In the genomic region with DNA sequence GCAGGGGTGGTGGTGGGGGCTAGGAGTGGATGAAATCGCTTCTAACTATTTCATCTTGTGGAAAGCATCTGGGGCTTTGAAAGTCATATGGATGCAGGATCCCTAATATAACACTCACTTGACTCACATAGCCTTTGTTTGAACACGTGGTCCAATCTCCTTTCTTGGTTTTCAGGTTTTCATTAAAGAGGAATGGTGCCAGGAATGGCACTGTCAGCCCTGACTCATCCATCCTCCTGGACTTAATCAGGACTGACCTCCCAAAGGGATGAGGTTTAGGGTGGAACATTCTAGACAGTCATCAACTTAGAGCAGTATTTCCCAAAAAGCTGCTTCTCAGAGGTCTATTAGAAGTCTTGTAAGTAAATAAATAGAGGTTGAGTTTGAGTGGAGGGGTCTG, we compare ENCODE assay signal across 1 cellular context.
TF ChIP-seq lines count a peak whose summit lies in the region.

No MANE protein-coding gene starts in this region.

TF ChIP-seq in SK-N-SH, 30 proteins besides CTCF, POLR2A, EP300 and RAD21 (continued from another document):
- TF ChIP-seq, protein P1, sequence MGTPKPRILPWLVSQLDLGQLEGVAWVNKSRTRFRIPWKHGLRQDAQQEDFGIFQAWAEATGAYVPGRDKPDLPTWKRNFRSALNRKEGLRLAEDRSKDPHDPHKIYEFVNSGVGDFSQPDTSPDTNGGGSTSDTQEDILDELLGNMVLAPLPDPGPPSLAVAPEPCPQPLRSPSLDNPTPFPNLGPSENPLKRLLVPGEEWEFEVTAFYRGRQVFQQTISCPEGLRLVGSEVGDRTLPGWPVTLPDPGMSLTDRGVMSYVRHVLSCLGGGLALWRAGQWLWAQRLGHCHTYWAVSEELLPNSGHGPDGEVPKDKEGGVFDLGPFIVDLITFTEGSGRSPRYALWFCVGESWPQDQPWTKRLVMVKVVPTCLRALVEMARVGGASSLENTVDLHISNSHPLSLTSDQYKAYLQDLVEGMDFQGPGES (IDR thresholded peaks at IDR 0.05; ENCODE audit: low read depth, low read length), result no peak
- TF ChIP-seq, protein P2, sequence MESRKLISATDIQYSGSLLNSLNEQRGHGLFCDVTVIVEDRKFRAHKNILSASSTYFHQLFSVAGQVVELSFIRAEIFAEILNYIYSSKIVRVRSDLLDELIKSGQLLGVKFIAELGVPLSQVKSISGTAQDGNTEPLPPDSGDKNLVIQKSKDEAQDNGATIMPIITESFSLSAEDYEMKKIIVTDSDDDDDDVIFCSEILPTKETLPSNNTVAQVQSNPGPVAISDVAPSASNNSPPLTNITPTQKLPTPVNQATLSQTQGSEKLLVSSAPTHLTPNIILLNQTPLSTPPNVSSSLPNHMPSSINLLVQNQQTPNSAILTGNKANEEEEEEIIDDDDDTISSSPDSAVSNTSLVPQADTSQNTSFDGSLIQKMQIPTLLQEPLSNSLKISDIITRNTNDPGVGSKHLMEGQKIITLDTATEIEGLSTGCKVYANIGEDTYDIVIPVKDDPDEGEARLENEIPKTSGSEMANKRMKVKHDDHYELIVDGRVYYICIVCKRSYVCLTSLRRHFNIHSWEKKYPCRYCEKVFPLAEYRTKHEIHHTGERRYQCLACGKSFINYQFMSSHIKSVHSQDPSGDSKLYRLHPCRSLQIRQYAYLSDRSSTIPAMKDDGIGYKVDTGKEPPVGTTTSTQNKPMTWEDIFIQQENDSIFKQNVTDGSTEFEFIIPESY (IDR thresholded peaks at IDR 0.05; ENCODE audit: borderline replicate concordance, low read depth), result no peak; the same call in 1 of the 2 replicates
- no peak for TF ChIP-seq GATA2 (CRISPR knock-in tag; IDR thresholded peaks at IDR 0.05)
- 0 out of 2 replicates have a peak, but pooled peaks have one; percentile 54 for TF ChIP-seq FOXM1 (IDR thresholded peaks at IDR 0.05; ENCODE audit: low read depth)
- TF ChIP-seq, protein P3, sequence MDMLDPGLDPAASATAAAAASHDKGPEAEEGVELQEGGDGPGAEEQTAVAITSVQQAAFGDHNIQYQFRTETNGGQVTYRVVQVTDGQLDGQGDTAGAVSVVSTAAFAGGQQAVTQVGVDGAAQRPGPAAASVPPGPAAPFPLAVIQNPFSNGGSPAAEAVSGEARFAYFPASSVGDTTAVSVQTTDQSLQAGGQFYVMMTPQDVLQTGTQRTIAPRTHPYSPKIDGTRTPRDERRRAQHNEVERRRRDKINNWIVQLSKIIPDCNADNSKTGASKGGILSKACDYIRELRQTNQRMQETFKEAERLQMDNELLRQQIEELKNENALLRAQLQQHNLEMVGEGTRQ (IDR thresholded peaks at IDR 0.05; ENCODE audit: borderline replicate concordance, low read depth, low read length), result no peak
- TF ChIP-seq FOXJ3 (CRISPR knock-in tag; IDR thresholded peaks at IDR 0.05), result no peak
- peak; percentile 73; the same call in 1 of the 2 replicates for TF ChIP-seq POLR2AphosphoS5 (IDR thresholded peaks at IDR 0.05; ENCODE audit: low read depth, low read length)
- peak; percentile 97 for TF ChIP-seq TCF12 (IDR thresholded peaks at IDR 0.05)
- TF ChIP-seq, protein P4, sequence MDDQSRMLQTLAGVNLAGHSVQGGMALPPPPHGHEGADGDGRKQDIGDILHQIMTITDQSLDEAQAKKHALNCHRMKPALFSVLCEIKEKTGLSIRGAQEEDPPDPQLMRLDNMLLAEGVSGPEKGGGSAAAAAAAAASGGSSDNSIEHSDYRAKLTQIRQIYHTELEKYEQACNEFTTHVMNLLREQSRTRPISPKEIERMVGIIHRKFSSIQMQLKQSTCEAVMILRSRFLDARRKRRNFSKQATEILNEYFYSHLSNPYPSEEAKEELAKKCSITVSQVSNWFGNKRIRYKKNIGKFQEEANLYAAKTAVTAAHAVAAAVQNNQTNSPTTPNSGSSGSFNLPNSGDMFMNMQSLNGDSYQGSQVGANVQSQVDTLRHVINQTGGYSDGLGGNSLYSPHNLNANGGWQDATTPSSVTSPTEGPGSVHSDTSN (IDR thresholded peaks at IDR 0.05), result peak; percentile 95
